10 cellular contexts compared by ENCODE assay signal in genomic region chr2:3001595-3002184, GRCh38.
DNase-seq lines count a peak whose midpoint lies in the region; ATAC-seq and TF ChIP-seq lines count a peak whose summit lies in the region.
"Had no signal": no experiment of that assay in that cellular context is flagged by ENCODE, and none has a peak within 500 bp of the region (broad histone marks: within the 10 kb centered on the region; RNA-seq: fewer than 3 reads in every experiment).

No MANE protein-coding gene starts in this region.

- no peak for ATAC-seq in HG02981 (IDR thresholded peaks at IDR 0.05; ENCODE audit: unreplicated experiment)

- H3K9me3 ChIP-seq in HEK293 (ENCODE audit: control insufficient read depth, insufficient read depth, low read depth, low read length), result no peaks in the 10 kb centered on the region

- H3K27ac ChIP-seq in HEK293 (ENCODE audit: extremely low read depth, low read depth, low read length) (no peak overlapping the region), VCaP (0 out of 2 replicates have a peak overlapping the region, but pooled peaks have one; percentile 2)

- no peaks in the 10 kb centered on the region for H3K4me1 ChIP-seq in HEK293 (ENCODE audit: control insufficient read depth, insufficient read depth, low read length)

- H3K4me3 ChIP-seq in HEK293 (ENCODE audit: low read depth, low read length), result no peak overlapping the region

- DNase-seq in DMS153 treated with DMSO at 0.1 percent for 48 hours (lab: John Stamatoyannopoulos, UW; ENCODE audit: unreplicated experiment) (peak; percentile 20), medulla oblongata (ENCODE audit: extremely low spot score) (peak; percentile 65), HPDE6-E6E7 (ENCODE audit: extremely low spot score) (no peak), AG08396 (ENCODE audit: low spot score) (no peak)
- DNase-seq in central memory CD4-positive, alpha-beta T cell, result no peak
- DNase-seq: mammary epithelial cell, NCI-H226 had no signal

- CTCF ChIA-PET in HEK293 (lab: Yijun Ruan, JAX), result interaction anchor here (0.7 kb wide), 3 partner anchors 10 to 460 kb away, joined by 3 to 5 read pairs (median 5); no protein-coding TSS in a partner anchor

- TF ChIP-seq CTCF in HEK293 (tag by site-specific recombination; IDR thresholded peaks at IDR 0.05), result no peak
- TF ChIP-seq CTCF in VCaP (conservative IDR thresholded peaks at IDR 0.05), result peak; percentile 79

- no peaks in the 10 kb centered on the region for H3K36me3 ChIP-seq in HEK293 (ENCODE audit: control insufficient read depth in 2 of 2, insufficient read depth in 1 of 2, low read length in 2 of 2)

- POLR2A ChIA-PET in HEK293 (lab: Yijun Ruan, JAX), result no interaction called here

TF ChIP-seq in HEK293, 187 proteins besides CTCF, POLR2A, EP300 and RAD21:
- TF ChIP-seq ZNF670 (tag by site-specific recombination; IDR thresholded peaks at IDR 0.05; ENCODE audit: low read depth), result no peak
- no peak for TF ChIP-seq ZNF677 (tag by site-specific recombination; IDR thresholded peaks at IDR 0.05)
- TF ChIP-seq ZNF239 (tag by site-specific recombination; IDR thresholded peaks at IDR 0.05), result no peak
- no peak for TF ChIP-seq ZNF138 (tag by site-specific recombination; IDR thresholded peaks at IDR 0.05; ENCODE audit: borderline replicate concordance)
- peak; percentile 42 for TF ChIP-seq ZNF654 (tag by site-specific recombination; IDR thresholded peaks at IDR 0.05; ENCODE audit: low read depth)
- TF ChIP-seq ZNF473 (tag by site-specific recombination; IDR thresholded peaks at IDR 0.05), result no peak
- no peak for TF ChIP-seq SP3 (tag by site-specific recombination; IDR thresholded peaks at IDR 0.05)
- TF ChIP-seq ZFP3 (tag by site-specific recombination; IDR thresholded peaks at IDR 0.05; ENCODE audit: low read depth), result no peak

Comparison
In these comparisons a context has a peak if more than half of its experiments do, and no peak if none do; other contexts are left out.
1. DNase-seq: peak in DMS153 treated with DMSO at 0.1 percent for 48 hours (single experiment) and medulla oblongata (single experiment); none in HPDE6-E6E7 (single experiment), AG08396 (single experiment) and central memory CD4-positive, alpha-beta T cell (single experiment).